Comparison of ENCODE assay signal across 15 cellular contexts in the genomic region with DNA sequence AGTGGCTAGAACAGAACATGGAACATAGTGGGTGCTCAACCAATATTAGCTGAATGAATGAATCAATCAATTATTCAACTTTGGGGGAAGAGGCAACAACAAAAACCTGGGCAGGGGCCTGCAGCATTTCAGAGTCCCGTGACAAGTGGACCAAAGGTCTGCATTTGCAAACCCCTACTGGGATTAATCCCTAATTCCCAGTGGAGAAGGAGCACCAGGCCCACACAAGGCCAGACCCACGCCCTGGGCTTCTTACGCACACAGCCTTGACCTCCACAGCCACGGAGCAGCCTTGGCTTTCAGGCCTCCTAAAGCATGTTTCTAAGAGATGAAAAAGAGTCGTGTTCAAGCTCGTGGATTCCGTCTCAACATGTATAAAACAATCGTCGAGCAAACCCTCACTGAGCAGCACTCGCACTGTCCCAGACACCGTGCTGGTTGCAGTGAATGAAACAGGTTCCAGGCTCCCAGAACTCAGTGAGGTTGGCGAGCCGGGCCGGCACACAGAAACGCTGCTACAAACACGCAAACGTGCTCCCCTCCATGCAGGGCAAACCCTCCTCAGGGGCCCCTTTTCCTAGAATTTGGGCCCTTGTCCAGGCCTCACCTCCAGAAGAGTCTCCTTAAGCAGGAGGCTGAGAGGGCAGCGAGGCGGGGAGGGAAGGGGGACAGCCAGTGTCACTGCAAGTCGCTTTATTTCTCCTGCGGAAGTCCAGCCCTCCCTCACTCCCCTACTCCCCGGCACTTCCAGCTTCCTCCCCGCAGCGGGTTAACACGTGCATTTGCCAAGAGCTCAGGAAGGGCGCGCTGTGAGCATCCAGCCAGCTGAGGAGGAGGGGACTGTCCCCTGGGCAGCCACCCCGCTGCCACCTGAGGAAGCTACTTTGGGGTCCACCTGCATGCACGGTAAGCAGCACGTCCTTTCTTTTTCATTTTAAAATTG.
DNase-seq lines count a peak whose midpoint lies in the region; ATAC-seq and TF ChIP-seq lines count a peak whose summit lies in the region.
"Had no signal": no experiment of that assay in that cellular context is flagged by ENCODE, and none has a peak within 500 bp of the region (broad histone marks: within the 10 kb centered on the region; RNA-seq: fewer than 3 reads in every experiment).

No MANE protein-coding gene starts in this region.

- intact Hi-C loops in left cardiac atrium (cut with DNase I): no loop called here

- TF ChIP-seq CTCF in right atrium auricular region (IDR thresholded peaks at IDR 0.05) (no peak), chondrocyte (IDR thresholded peaks at IDR 0.05) (no peak)

- H3K36me3 Mint-ChIP-seq in chondrocyte (ENCODE audit: low read depth): peaks cover 2% of the 10 kb centered on the region

- no peaks in the 10 kb centered on the region for H3K9me3 ChIP-seq in right atrium auricular region

- H3K4me1 Mint-ChIP-seq in chondrocyte (ENCODE audit: low read depth): peaks cover 10% of the 10 kb centered on the region

- no peaks in the 10 kb centered on the region for H3K27me3 ChIP-seq in right atrium auricular region

- no peaks in the 10 kb centered on the region for H3K9me3 Mint-ChIP-seq in chondrocyte (ENCODE audit: low read depth)

- H3K4me3 ChIP-seq in right atrium auricular region: no peak overlapping the region

- no peak overlapping the region for H3K27ac Mint-ChIP-seq in chondrocyte (ENCODE audit: unreplicated experiment)

- no peak overlapping the region for H3K4me3 Mint-ChIP-seq in chondrocyte (ENCODE audit: unreplicated experiment)

- DNase-seq in right atrium auricular region (ENCODE audit: low spot score) (peak; percentile 38), left cardiac atrium (no peak), chondrocyte (ENCODE audit: low spot score) (peak; percentile 68), iPS-NIHi7 (ENCODE audit: extremely low spot score) (peak; percentile 74), NCI-H748 treated with DMSO at 0.1 percent for 48 hours (lab: John Stamatoyannopoulos, UW) (no peak), GDM1 (lab: John Stamatoyannopoulos, UW) (no peak)
- no peak for DNase-seq in effector CD4-positive, alpha-beta T cell
- DNase-seq: HCEC 1CT, Kasumi-1, NCI-H1417, NCI-H2081, NCI-H2227 treated with DMSO at 0.1 percent for 48 hours, NCI-H526, PC-3 had no signal

- H3K4me1 ChIP-seq in right atrium auricular region: no peaks in the 10 kb centered on the region

- H3K27ac ChIP-seq in right atrium auricular region: no peak overlapping the region

- no peaks in the 10 kb centered on the region for H3K36me3 ChIP-seq in right atrium auricular region

- no peaks in the 10 kb centered on the region for H3K27me3 Mint-ChIP-seq in chondrocyte (ENCODE audit: low read depth)

- ATAC-seq in left cardiac atrium (no peak), GM18867 (IDR thresholded peaks at IDR 0.05; ENCODE audit: unreplicated experiment) (no peak)
- ATAC-seq: PC-3 had no signal

Comparison
In these comparisons a context has a peak if more than half of its experiments do, and no peak if none do; other contexts are left out.
1. DNase-seq: peak in right atrium auricular region (single experiment), chondrocyte (single experiment) and iPS-NIHi7 (single experiment); none in left cardiac atrium (single experiment), NCI-H748 treated with DMSO at 0.1 percent for 48 hours (single experiment), effector CD4-positive, alpha-beta T cell (single experiment) and GDM1 (single experiment).